ENCODE assay signal across 10 cellular contexts in the genomic region with DNA sequence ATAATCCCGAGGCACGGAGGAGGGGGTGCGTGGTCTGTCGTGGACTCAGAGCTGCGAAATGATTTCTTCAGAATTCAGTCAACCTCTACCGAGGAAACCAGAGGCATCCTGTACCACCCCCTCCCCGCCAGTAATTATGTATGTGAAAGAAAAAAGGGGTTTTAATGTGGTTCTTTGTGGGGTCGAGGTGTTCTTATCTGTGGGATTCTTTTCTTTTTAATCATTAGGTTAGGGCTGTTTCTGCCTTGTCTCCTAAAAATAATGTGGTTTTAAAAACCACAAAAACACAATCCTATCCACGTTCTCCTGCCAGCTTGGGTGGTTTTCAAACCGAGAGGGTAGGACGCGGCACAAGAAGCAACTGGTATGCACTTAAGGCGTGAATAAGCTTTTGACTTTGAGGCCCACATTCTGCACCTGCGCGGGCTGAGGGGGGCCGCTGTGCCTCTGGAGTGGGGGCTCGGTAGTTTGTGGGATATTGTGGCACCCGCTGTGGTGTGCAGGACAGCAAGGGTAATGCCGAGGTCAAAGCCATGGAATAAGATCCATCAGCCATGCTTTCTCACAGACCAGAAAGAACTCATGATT. TPM values are rescaled to one million over a fixed set of nuclear protein-coding genes. Genes with fewer than 3 reads are reported as not detected.
A peak's percentile ranks its signal among the peaks of the same experiment; 100 is the strongest.
DNase-seq lines count a peak whose midpoint lies in the region; ATAC-seq and TF ChIP-seq lines count a peak whose summit lies in the region.
"Had no signal": no experiment of that assay in that cellular context is flagged by ENCODE, and none has a peak within 500 bp of the region (broad histone marks: within the 10 kb centered on the region; RNA-seq: fewer than 3 reads in every experiment).

No MANE protein-coding gene starts in this region.

- no peaks in the 10 kb centered on the region for H3K9me3 ChIP-seq in iPS-18c (ENCODE audit: control insufficient read depth, insufficient read depth, low read length)
- no peaks in the 10 kb centered on the region for H3K9me3 ChIP-seq in spleen

- peaks cover 47% of the 10 kb centered on the region for H3K27me3 Mint-ChIP-seq in activated CD4-positive, alpha-beta memory T cell treated with anti-CD3 and anti-CD28 coated beads for 36 hours

- TF ChIP-seq CTCF in spleen (IDR thresholded peaks at IDR 0.05 in 8 of 11, conservative IDR thresholded peaks at IDR 0.05 in 3 of 11): no peak

- H3K27me3 ChIP-seq in H7 (ENCODE audit: control insufficient read depth, insufficient read depth, low read length) (peaks cover 26% of the 10 kb centered on the region), spleen (replicated peaks in 1 of 7) (peaks cover 0 to 44% (median 21%) of the 10 kb centered on the region in 7 donors)

- H3K36me3 Mint-ChIP-seq in activated CD4-positive, alpha-beta memory T cell treated with anti-CD3 and anti-CD28 coated beads for 36 hours: no peaks in the 10 kb centered on the region

- no peak overlapping the region for H3K27ac ChIP-seq in spleen

- H3K27ac Mint-ChIP-seq in activated CD4-positive, alpha-beta memory T cell treated with anti-CD3 and anti-CD28 coated beads for 36 hours: no peak overlapping the region

- CTCF ChIA-PET in activated CD4-positive, alpha-beta memory T cell treated with anti-CD3 and anti-CD28 coated beads for 36 hours (lab: Charles Lee): interaction anchor here (0.6 to 1.6 kb wide), 5 partner anchors 21 to 228 kb away, joined by 3 to 7 read pairs (median 4); no protein-coding TSS in a partner anchor

- H3K4me1 Mint-ChIP-seq in activated CD4-positive, alpha-beta memory T cell treated with anti-CD3 and anti-CD28 coated beads for 36 hours (ENCODE audit: low read depth): peaks cover 14% of the 10 kb centered on the region

- POLR2A ChIA-PET in activated CD4-positive, alpha-beta memory T cell treated with anti-CD3 and anti-CD28 coated beads for 36 hours (lab: Charles Lee): interaction anchor here (1.2 kb wide), 1 partner anchor 114 kb away, joined by 4 read pairs; a partner anchor contains a TSS

- ATAC-seq in GM18502 (IDR thresholded peaks at IDR 0.05; ENCODE audit: poor library complexity, unreplicated experiment): no peak

- H3K36me3 ChIP-seq in H7 (replicated peaks; ENCODE audit: control insufficient read depth, insufficient read depth, low read length): no peaks in the 10 kb centered on the region
- H3K36me3 ChIP-seq in spleen: no peaks in the 10 kb centered on the region

- 35 to 44% (median 36%) methylated on average over 19 of the region's 19 CpGs for WGBS in spleen, 5 donors

- peak overlapping the region; percentile 68 for H3K4me3 ChIP-seq in H7 (ENCODE audit: insufficient read depth, low read depth, low read length)
- peak overlapping the region; percentile 71; the same call in 1 of the 2 replicates for H3K4me3 ChIP-seq in iPS-18c (ENCODE audit: insufficient read depth, low read depth, low read length)
- H3K4me3 ChIP-seq in spleen: peak overlapping the region in 7 of 8 donors; percentile 52 to 81 (median 60)

- peak overlapping the region; percentile 58 for H3K4me3 Mint-ChIP-seq in activated CD4-positive, alpha-beta memory T cell treated with anti-CD3 and anti-CD28 coated beads for 36 hours

- DNase-seq in H7 (no peak), spleen (no peak), NCI-H2029 treated with DMSO at 0.1 percent for 48 hours (lab: John Stamatoyannopoulos, UW) (no peak), NCI-H345 treated with DMSO at 0.1 percent for 48 hours (lab: John Stamatoyannopoulos, UW; ENCODE audit: unreplicated experiment) (no peak), NCI-H1694 (lab: John Stamatoyannopoulos, UW) (no peak)
- DNase-seq in activated CD4-positive, alpha-beta memory T cell treated with anti-CD3 and anti-CD28 coated beads for 36 hours: peak; percentile 54
- DNase-seq: effector CD4-positive, alpha-beta T cell; NCI-H510A treated with DMSO at 0.1 percent for 48 hours had no signal

- H3K4me1 ChIP-seq in spleen: peaks cover 8 to 35% (median 22%) of the 10 kb centered on the region in 6 donors

- TF ChIP-seq POLR2A in spleen (IDR thresholded peaks at IDR 0.05): no peak

- H3K9me3 Mint-ChIP-seq in activated CD4-positive, alpha-beta memory T cell treated with anti-CD3 and anti-CD28 coated beads for 36 hours: no peaks in the 10 kb centered on the region

- intact Hi-C loops in activated CD4-positive, alpha-beta memory T cell treated with anti-CD3 and anti-CD28 coated beads for 36 hours (cut with micrococcal nuclease): no loop called here
- intact Hi-C loops in spleen (cut with DNase I; ENCODE audit: low total_unique reads): no loop called here

RNA-seq across cellular contexts. Expression of a gene that starts 1.0 kb away (rescaled TPM):
- 11.6 and 13.0 TPM in 2 replicates for total RNA-seq in H7 (2014; rRNA removed; shearing (Covaris generic))
- total RNA-seq in activated CD4-positive, alpha-beta memory T cell treated with anti-CD3 and anti-CD28 coated beads for 36 hours: 1 to 10 TPM in 1 of 2 experiments, under 1 TPM in 1; 0.83 to 1.3 TPM
- 10 to 100 TPM in 2 of 7 donors, 1 to 10 TPM in 5; 3.6 to 23.0 (median 6.0) TPM for total RNA-seq in spleen
- 1 to 10 TPM; 1.2 to 2.4 (median 1.2) TPM for polyA plus RNA-seq in spleen
